In genomic region chr17:57916925-57917858, GRCh38 we compare ENCODE assay signal across 9 cellular contexts. TPM values are rescaled to one million over a fixed set of nuclear protein-coding genes. Genes with fewer than 3 reads are reported as not detected.
DNase-seq lines count a peak whose midpoint lies in the region; ATAC-seq and TF ChIP-seq lines count a peak whose summit lies in the region.
"Had no signal": no experiment of that assay in that cellular context is flagged by ENCODE, and none has a peak within 500 bp of the region (broad histone marks: within the 10 kb centered on the region; RNA-seq: fewer than 3 reads in every experiment).

No MANE protein-coding gene starts in this region.

- H3F3A ChIP-seq in PC-3 (ENCODE audit: low read length, unreplicated experiment), result no peaks in the 10 kb centered on the region

- peak overlapping the region; percentile 86 for H3K27ac ChIP-seq in PC-3 (ENCODE audit: low read length)
- H3K27ac ChIP-seq in esophagus (ENCODE audit: low read depth in 2 of 2, low read length in 1 of 2), result peak overlapping the region; percentile 60 to 74

- H4K20me1 ChIP-seq in PC-3 (ENCODE audit: low read length), result no peaks in the 10 kb centered on the region

- peaks cover 58% of the 10 kb centered on the region for H3K79me2 ChIP-seq in PC-3 (ENCODE audit: low read length)

- TF ChIP-seq CTCF in PC-3 (conservative IDR thresholded peaks at IDR 0.05; ENCODE audit: low read depth, low read length), result peak; percentile 55; the same call in 1 of the 2 replicates

- no peaks in the 10 kb centered on the region for H3K36me3 ChIP-seq in PC-3 (ENCODE audit: low read depth, low read length)
- H3K36me3 ChIP-seq in esophagus (ENCODE audit: control insufficient read depth in 2 of 2, insufficient read depth in 2 of 2, low read length in 1 of 2), result no peaks in the 10 kb centered on the region

- CTCF ChIA-PET in PC-3 (lab: Charles Lee), result interaction anchor here (0.9 to 1.3 kb wide), 2 partner anchors 18 to 31 kb away, joined by 3 to 6 read pairs; no protein-coding TSS in a partner anchor

- H3K4me3 ChIP-seq in PC-3 (ENCODE audit: low read length) (no peak overlapping the region), esophagus (ENCODE audit: low read depth in 1 of 2, low read length in 2 of 2) (no peak overlapping the region)
- H3K4me3 ChIP-seq: SJSA1 had no signal

- peak overlapping the region; percentile 61 for H3K4me2 ChIP-seq in PC-3 (ENCODE audit: low read length)

- H3K9me2 ChIP-seq in PC-3 (replicated peaks; ENCODE audit: low read length), result no peaks in the 10 kb centered on the region

- POLR2A ChIA-PET in PC-3 (lab: Charles Lee; ENCODE audit: unreplicated experiment), result interaction anchor here (0.7 kb wide), 2 partner anchors 14 to 1004 kb away, joined by 5 to 15 read pairs; partner anchors contain the start of gene TRIM25

- 81 to 84% methylated on average over 9 of the region's 9 CpGs for WGBS in esophagus, 2 donors

- H3K9ac ChIP-seq in PC-3 (ENCODE audit: low read length), result peak overlapping the region; percentile 40

- BruUV-seq in PC-3 (replicated peaks; lab: Mats Ljungman, UMichigan), result no TSS peak

- peak; percentile 7; the same call in 1 of the 2 replicates for ATAC-seq in PC-3
- ATAC-seq in left colon, result no peak
- no peak for ATAC-seq in GM19452 (IDR thresholded peaks at IDR 0.05; ENCODE audit: unreplicated experiment)
- no peak for ATAC-seq in HG03520 (IDR thresholded peaks at IDR 0.05; ENCODE audit: unreplicated experiment)

- no peaks in the 10 kb centered on the region for H3K9me3 ChIP-seq in PC-3 (ENCODE audit: low read length)
- H3K9me3 ChIP-seq in esophagus (ENCODE audit: control insufficient read depth in 2 of 2, insufficient read depth in 1 of 2, low read depth in 1 of 2, low read length in 1 of 2), result no peaks in the 10 kb centered on the region
- H3K9me3 ChIP-seq: SJSA1 had no signal

- H2AFZ ChIP-seq in PC-3 (ENCODE audit: low read length), result no peak overlapping the region

- peak; percentile 15 for DNase-seq in NK-92 treated with Interleukin-12 subunit alpha and Interleukin-12 subunit beta, amount 100 ng/mL, for 24 hours (lab: John Stamatoyannopoulos, UW)
- no peak for DNase-seq in NK-92 (lab: John Stamatoyannopoulos, UW; ENCODE audit: unreplicated experiment)
- DNase-seq in PC-3, result peak; percentile 39
- DNase-seq in pons (ENCODE audit: low spot score), result peak; percentile 93
- DNase-seq in left colon, result no peak

- H3K4me1 ChIP-seq in PC-3 (ENCODE audit: insufficient read depth, low read length) (peaks cover 52% of the 10 kb centered on the region), esophagus (ENCODE audit: control insufficient read depth in 2 of 2, insufficient read depth in 2 of 2, low read length in 1 of 2) (peaks cover 20 to 25% of the 10 kb centered on the region in 2 donors)

- H3K27me3 ChIP-seq in PC-3 (ENCODE audit: low read length) (no peaks in the 10 kb centered on the region), esophagus (ENCODE audit: control insufficient read depth in 1 of 2, insufficient read depth in 2 of 2, low read length in 2 of 2) (no peaks in the 10 kb centered on the region)
- H3K27me3 ChIP-seq: SJSA1 had no signal

- intact Hi-C loops in PC-3 (cut with micrococcal nuclease) (no loop called here), left colon (cut with DNase I, micrococcal nuclease) (no loop called here)

RNA-seq across cellular contexts. Expression of gene CUEDC1, which starts 38.0 kb away (rescaled TPM):
- total RNA-seq in PC-3 (2014; rRNA removed) (31.6 and 53.4 TPM in 2 replicates), left colon (10 to 100 TPM; 16.5 to 29.6 TPM)
- polyA plus RNA-seq in esophagus, result 10 to 100 TPM; 19.9 to 31.1 TPM

Comparison
In these comparisons a context has a peak if more than half of its experiments do, and no peak if none do; other contexts are left out.
1. DNase-seq: peak in NK-92 treated with Interleukin-12 subunit alpha and Interleukin-12 subunit beta, amount 100 ng/mL, for 24 hours (single experiment), PC-3 (single experiment) and pons (single experiment); none in NK-92 (single experiment) and left colon (0 of 2).